ENCODE assay signal across 2 cellular contexts in genomic region chr17:70119961-70120360, GRCh38.
TF ChIP-seq lines count a peak whose summit lies in the region.

No MANE protein-coding gene starts in this region.

TF ChIP-seq in SK-N-SH, 30 proteins besides CTCF, POLR2A, EP300 and RAD21 (continued from another document):
- TF ChIP-seq REST (IDR thresholded peaks at IDR 0.05; ENCODE audit: low read depth, low read length) (no peak), TEAD4 (IDR thresholded peaks at IDR 0.05; ENCODE audit: borderline replicate concordance, insufficient read depth) (no peak), RFX5 (IDR thresholded peaks at IDR 0.05; ENCODE audit: low read length) (no peak), RCOR1 (IDR thresholded peaks at IDR 0.05; ENCODE audit: low read length) (no peak), USF2 (IDR thresholded peaks at IDR 0.05; ENCODE audit: borderline replicate concordance, low read depth, low read length) (no peak)

TF ChIP-seq in SK-N-SH treated with all-trans-retinoic acid at 6 μM for 48 hours, 23 proteins besides CTCF, POLR2A, EP300 and RAD21 (continued from another document):
- TF ChIP-seq POU6F1 (CRISPR knock-in tag; IDR thresholded peaks at IDR 0.05; ENCODE audit: borderline replicate concordance, low read depth) (no peak), TSHZ2 (CRISPR knock-in tag; IDR thresholded peaks at IDR 0.05) (no peak), ZNF8 (CRISPR knock-in tag; IDR thresholded peaks at IDR 0.05) (no peak), PPARA (CRISPR knock-in tag; IDR thresholded peaks at IDR 0.05; ENCODE audit: borderline replicate concordance) (no peak), ARNTL (CRISPR knock-in tag; IDR thresholded peaks at IDR 0.05; ENCODE audit: borderline replicate concordance, low read depth) (no peak), ZFP30 (CRISPR knock-in tag; IDR thresholded peaks at IDR 0.05) (no peak)
